Comparison of ENCODE assay signal across 21 cellular contexts in the genomic region with DNA sequence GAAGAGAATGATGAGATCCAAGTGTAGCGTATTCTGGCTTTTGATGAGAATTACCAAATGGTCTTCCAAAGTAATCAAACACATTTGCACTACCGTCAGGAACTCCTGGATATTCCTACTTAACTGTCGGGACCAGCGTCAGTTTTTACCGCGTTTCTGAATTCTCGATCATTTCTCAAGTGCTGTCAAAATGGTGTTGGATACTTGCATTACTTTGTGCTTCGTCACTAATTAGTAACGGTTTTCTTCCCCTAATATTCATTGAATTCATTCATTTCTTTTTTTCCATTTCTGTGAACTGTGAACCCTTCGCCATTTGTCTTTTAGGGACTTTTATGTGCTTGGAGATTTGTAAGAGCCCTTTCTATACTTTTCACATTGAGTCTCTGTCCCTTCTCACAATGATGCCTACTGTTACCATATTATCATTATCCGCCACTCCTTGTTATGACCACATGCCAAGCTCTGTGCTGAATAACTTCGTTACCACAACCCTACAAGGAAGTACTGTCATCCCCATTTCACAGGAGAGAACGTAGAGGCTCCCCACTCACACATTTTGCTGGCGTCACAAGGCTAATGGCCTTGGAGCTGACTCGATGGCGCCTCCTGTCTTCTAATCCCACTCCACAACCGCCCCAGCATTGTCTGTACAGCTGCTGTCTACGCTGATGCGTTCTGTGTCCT.
A peak's percentile ranks its signal among the peaks of the same experiment; 100 is the strongest.
DNase-seq lines count a peak whose midpoint lies in the region; ATAC-seq and TF ChIP-seq lines count a peak whose summit lies in the region.
"Had no signal": no experiment of that assay in that cellular context is flagged by ENCODE, and none has a peak within 500 bp of the region (broad histone marks: within the 10 kb centered on the region; RNA-seq: fewer than 3 reads in every experiment).

No MANE protein-coding gene starts in this region.

- H3K4me3 ChIP-seq in GM23338 (no peak overlapping the region), OCI-LY7 (ENCODE audit: low read depth, low read length, poor library complexity, severe bottlenecking) (no peak overlapping the region), neuronal stem cell (ENCODE audit: low read length in 2 of 2) (no peak overlapping the region)
- H3K4me3 ChIP-seq: body of pancreas, skin epidermis had no signal

- H3K27me3 Mint-ChIP-seq in GM23338 (ENCODE audit: insufficient read depth, low read depth, poor library complexity), result peaks cover 21% of the 10 kb centered on the region

- no peak for DNase-seq in GM23338 (ENCODE audit: low spot score)
- no peak for DNase-seq in OCI-LY7 (ENCODE audit: low spot score)
- DNase-seq in neuronal stem cell (ENCODE audit: low spot score), result no peak
- DNase-seq in iPS-NIHi7 (ENCODE audit: extremely low spot score), result no peak
- no peak for DNase-seq in NCI-H2171 (lab: John Stamatoyannopoulos, UW)
- DNase-seq in activated T-cell treated with anti-CD3 and anti-CD28 coated beads for 4 hours, result no peak
- DNase-seq: activated CD4-positive, alpha-beta T cell treated with anti-CD3 and anti-CD28 coated beads for 1 hour; body of pancreas; kidney; mesenchymal stem cell; natural killer cell; NCI-H2029; stimulated activated naive CD8-positive, alpha-beta T cell treated with anti-CD3 and anti-CD28 coated beads, Interleukin-15, Interleukin-2, amounts not matched to agents 100 U/mL and 50 U/mL, for 24 hours; trophoblast cell had no signal

- H3K9ac ChIP-seq in neuronal stem cell (ENCODE audit: low read depth, low read length, poor library complexity), result no peak overlapping the region

- ATAC-seq in GM23338 (no peak), GM21786 (IDR thresholded peaks at IDR 0.05; ENCODE audit: unreplicated experiment) (no peak)
- ATAC-seq: body of pancreas; natural killer cell; stimulated activated naive CD8-positive, alpha-beta T cell treated with anti-CD3 and anti-CD28 coated beads, Interleukin-15, Interleukin-2, amounts not matched to agents 100 U/mL and 50 U/mL, for 24 hours had no signal

- no peaks in the 10 kb centered on the region; the same call in 2 of the 3 replicates for H3K9me3 Mint-ChIP-seq in GM23338
- H3K9me3 Mint-ChIP-seq: activated naive CD4-positive, alpha-beta T cell treated with anti-CD3 and anti-CD28 coated beads, Interleukin-2, amount 50 U/mL, for 24 hours; activated T-helper 1 cell treated with anti-CD3 and anti-CD28 coated beads, Interleukin-12 subunit alpha, Interleukin-12 subunit beta, Interleukin-2, Interleukin-4 antibody, amounts not matched to agents 30 ng/mL and 10 ng/mL and 1 ng/mL, durations not matched to agents 14 hours and 24 hours and 36 hours; dendritic cell treated with granulocyte-macrophage colony-stimulating factor and Interleukin-4, amounts not matched to agents 40 ng/mL and 50 ng/mL, for 4 days; natural killer cell had no signal

- H3F3A ChIP-seq in GM23338 (replicated peaks; ENCODE audit: low read depth), result no peaks in the 10 kb centered on the region

- H3K4me1 ChIP-seq in GM23338 (ENCODE audit: insufficient read depth), result peaks cover 13% of the 10 kb centered on the region; the same call in 1 of the 2 replicates
- no peaks in the 10 kb centered on the region for H3K4me1 ChIP-seq in OCI-LY7 (ENCODE audit: insufficient read depth, low read length, poor library complexity, severe bottlenecking)
- peaks cover 18 to 54% of the 10 kb centered on the region in 2 donors for H3K4me1 ChIP-seq in neuronal stem cell (ENCODE audit: control insufficient read depth in 2 of 2, insufficient read depth in 1 of 2, low read depth in 1 of 2, low read length in 2 of 2)
- H3K4me1 ChIP-seq: body of pancreas had no signal

- H3K9me3 ChIP-seq in OCI-LY7 (ENCODE audit: low read length) (no peaks in the 10 kb centered on the region), neuronal stem cell (replicated peaks in 1 of 2; ENCODE audit: control insufficient read depth in 2 of 2, insufficient read depth in 1 of 2, low read depth in 1 of 2, low read length in 2 of 2) (no peaks in the 10 kb centered on the region)
- H3K9me3 ChIP-seq: body of pancreas had no signal

- H3K79me1 ChIP-seq in neuronal stem cell (ENCODE audit: low read depth, low read length), result no peaks in the 10 kb centered on the region

- no peaks in the 10 kb centered on the region for H3K36me3 Mint-ChIP-seq in GM23338 (ENCODE audit: low read depth)
- H3K36me3 Mint-ChIP-seq: activated naive CD4-positive, alpha-beta T cell treated with anti-CD3 and anti-CD28 coated beads, Interleukin-2, amount 50 U/mL, for 24 hours; natural killer cell had no signal

- no peak overlapping the region for H3K4me3 Mint-ChIP-seq in GM23338
- H3K4me3 Mint-ChIP-seq: activated naive CD4-positive, alpha-beta T cell treated with anti-CD3 and anti-CD28 coated beads, Interleukin-2, amount 50 U/mL, for 24 hours; activated T-helper 1 cell treated with anti-CD3 and anti-CD28 coated beads, Interleukin-12 subunit alpha, Interleukin-12 subunit beta, Interleukin-2, Interleukin-4 antibody, amounts not matched to agents 30 ng/mL and 10 ng/mL and 1 ng/mL, durations not matched to agents 14 hours and 24 hours and 36 hours; dendritic cell treated with granulocyte-macrophage colony-stimulating factor and Interleukin-4, amounts not matched to agents 40 ng/mL and 50 ng/mL, for 4 days; natural killer cell had no signal

- H2BK15ac ChIP-seq in neuronal stem cell (ENCODE audit: low read length), result no peak overlapping the region

- intact Hi-C loops in OCI-LY7 (cut with micrococcal nuclease; ENCODE audit: unreplicated experiment), result no loop called here

- no peak overlapping the region for H2BK120ac ChIP-seq in neuronal stem cell (ENCODE audit: low read depth, low read length)

- H3K18ac ChIP-seq in neuronal stem cell (ENCODE audit: low read length), result no peak overlapping the region

- no peak overlapping the region for H3K4me2 ChIP-seq in GM23338
- H3K4me2 ChIP-seq in OCI-LY7 (ENCODE audit: low read length), result no peak overlapping the region
- H3K4me2 ChIP-seq in neuronal stem cell (ENCODE audit: insufficient read depth, low read length, poor library complexity, severe bottlenecking), result no peak overlapping the region

- H3K79me2 ChIP-seq in GM23338 (replicated peaks; ENCODE audit: insufficient read depth) (no peaks in the 10 kb centered on the region), OCI-LY7 (ENCODE audit: insufficient read depth, low read depth, low read length) (no peaks in the 10 kb centered on the region)

- H4K8ac ChIP-seq in neuronal stem cell (ENCODE audit: low read depth, low read length), result no peak overlapping the region

- H4K91ac ChIP-seq in neuronal stem cell (ENCODE audit: low read depth, low read length, poor library complexity), result no peak overlapping the region

- no peak overlapping the region for H3K23ac ChIP-seq in neuronal stem cell (ENCODE audit: low read depth, low read length, poor library complexity)

- H4K20me1 ChIP-seq in GM23338 (replicated peaks; ENCODE audit: insufficient read depth), result no peaks in the 10 kb centered on the region
- no peaks in the 10 kb centered on the region for H4K20me1 ChIP-seq in OCI-LY7 (ENCODE audit: insufficient read depth, low read length)

- POLR2A ChIA-PET in OCI-LY7 (lab: Charles Lee), result interaction anchor here (0.6 kb wide), 1 partner anchor 621 kb away, joined by 3 read pairs; no protein-coding TSS in a partner anchor

- no TSS peak for BruUV-seq in OCI-LY7 (replicated peaks; lab: Mats Ljungman, UMichigan)

- H2BK12ac ChIP-seq in neuronal stem cell (ENCODE audit: low read length), result no peak overlapping the region

- peak overlapping the region; percentile 80 for H2AK5ac ChIP-seq in neuronal stem cell (ENCODE audit: low read depth, low read length)

- TF ChIP-seq CTCF in GM23338 (conservative IDR thresholded peaks at IDR 0.05; ENCODE audit: low read depth in 2 of 2) (peak; percentile 54 to 60), OCI-LY7 (conservative IDR thresholded peaks at IDR 0.05; ENCODE audit: low read length) (0 out of 2 replicates have a peak, but pooled peaks have one; percentile 17)

- H3K9me2 ChIP-seq in GM23338 (ENCODE audit: insufficient read depth), result no peaks in the 10 kb centered on the region
- no peaks in the 10 kb centered on the region for H3K9me2 ChIP-seq in OCI-LY7 (ENCODE audit: insufficient read depth, low read length)

- CTCF ChIA-PET in OCI-LY7 (lab: Charles Lee; ENCODE audit: unreplicated experiment), result no interaction called here

- no peak overlapping the region for H3K4ac ChIP-seq in neuronal stem cell (ENCODE audit: low read length)

- no peak overlapping the region for H2BK5ac ChIP-seq in neuronal stem cell (ENCODE audit: low read length)

- H3K27me3 ChIP-seq in GM23338 (ENCODE audit: insufficient read depth) (no peaks in the 10 kb centered on the region), neuronal stem cell (ENCODE audit: control insufficient read depth in 3 of 3, insufficient read depth in 3 of 3, low read depth in 1 of 3, low read length in 3 of 3) (no peaks in the 10 kb centered on the region)
- H3K27me3 ChIP-seq: body of pancreas had no signal

- H2AFZ ChIP-seq in GM23338 (no peak overlapping the region), OCI-LY7 (ENCODE audit: low read length) (no peak overlapping the region), neuronal stem cell (ENCODE audit: low read length) (no peak overlapping the region)

- no peak overlapping the region for H3K27ac Mint-ChIP-seq in GM23338
- H3K27ac Mint-ChIP-seq: activated naive CD4-positive, alpha-beta T cell treated with anti-CD3 and anti-CD28 coated beads, Interleukin-2, amount 50 U/mL, for 24 hours; activated T-helper 1 cell treated with anti-CD3 and anti-CD28 coated beads, Interleukin-12 subunit alpha, Interleukin-12 subunit beta, Interleukin-2, Interleukin-4 antibody, amounts not matched to agents 30 ng/mL and 10 ng/mL and 1 ng/mL, durations not matched to agents 14 hours and 24 hours and 36 hours; dendritic cell treated with granulocyte-macrophage colony-stimulating factor and Interleukin-4, amounts not matched to agents 40 ng/mL and 50 ng/mL, for 4 days; natural killer cell had no signal

- no CpG with 5 or more reads among the region's 19 CpGs for whole genome bisulfite sequencing in neuronal stem cell (ENCODE audit: extremely low coverage in 2 of 2, insufficient read length in 2 of 2, insufficient replicate concordance in 1 of 2), 2 donors

- H3K27ac ChIP-seq in GM23338 (ENCODE audit: low read depth), result no peak overlapping the region
- no peak overlapping the region for H3K27ac ChIP-seq in OCI-LY7 (ENCODE audit: low read depth, low read length, poor library complexity, severe bottlenecking)
- peak overlapping the region; percentile 99 for H3K27ac ChIP-seq in cingulate gyrus (ENCODE audit: low read depth, low read length)
- no peak overlapping the region for H3K27ac ChIP-seq in neuronal stem cell (replicated peaks; ENCODE audit: low read length)
- H3K27ac ChIP-seq: body of pancreas, epithelial cell of prostate had no signal

- H3K36me3 ChIP-seq in GM23338 (ENCODE audit: insufficient read depth) (no peaks in the 10 kb centered on the region), OCI-LY7 (ENCODE audit: insufficient read depth, low read length) (no peaks in the 10 kb centered on the region), neuronal stem cell (replicated peaks in 1 of 2; ENCODE audit: control insufficient read depth in 2 of 2, insufficient read depth in 2 of 2, low read length in 2 of 2) (no peaks in the 10 kb centered on the region)

- H3K14ac ChIP-seq in neuronal stem cell (ENCODE audit: low read length), result no peak overlapping the region

- peaks cover 26% of the 10 kb centered on the region for H3K4me1 Mint-ChIP-seq in GM23338
- H3K4me1 Mint-ChIP-seq: activated naive CD4-positive, alpha-beta T cell treated with anti-CD3 and anti-CD28 coated beads, Interleukin-2, amount 50 U/mL, for 24 hours; natural killer cell had no signal
